14 cellular contexts compared by ENCODE assay signal in the genomic region with DNA sequence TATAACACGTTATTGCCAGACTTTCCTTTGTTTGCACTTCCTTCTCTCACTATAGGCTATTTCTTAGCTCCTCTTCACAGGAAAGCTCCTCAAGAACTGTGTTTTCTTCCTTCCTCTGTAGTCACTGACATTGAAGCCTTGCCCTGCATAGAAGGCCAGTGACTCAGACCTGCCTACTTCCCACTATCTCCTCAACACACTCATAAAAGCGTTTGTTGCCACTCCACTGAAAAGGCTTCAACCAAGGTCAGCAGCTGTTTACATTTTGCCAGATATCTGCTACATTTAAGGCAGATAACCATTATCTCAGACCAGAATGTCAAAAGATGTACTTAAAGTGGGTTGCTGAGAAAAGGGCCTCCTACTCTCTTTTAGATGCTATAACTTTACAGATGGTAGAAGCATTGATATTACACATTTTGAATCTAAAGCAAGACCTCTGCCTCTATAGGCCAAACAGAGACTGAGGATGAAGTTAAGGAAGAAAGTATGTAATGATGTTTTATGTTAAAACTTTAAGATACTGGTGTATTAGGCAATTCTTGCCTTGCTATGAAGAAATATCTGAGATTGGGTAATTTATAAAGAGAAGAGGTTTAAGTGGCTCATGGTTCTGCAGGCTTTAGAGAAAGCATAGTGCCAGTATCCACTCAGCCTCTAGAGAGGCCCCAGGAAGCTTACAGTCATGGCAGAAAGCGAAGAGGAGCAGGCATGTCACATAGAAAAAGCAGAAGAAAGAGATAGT.
DNase-seq lines count a peak whose midpoint lies in the region; TF ChIP-seq lines count a peak whose summit lies in the region.
"Had no signal": no experiment of that assay in that cellular context is flagged by ENCODE, and none has a peak within 500 bp of the region (broad histone marks: within the 10 kb centered on the region; RNA-seq: fewer than 3 reads in every experiment).

No MANE protein-coding gene starts in this region.

- POLR2A ChIA-PET in AG04450 (lab: Yijun Ruan, JAX), result no interaction called here

- CTCF ChIA-PET in AG04450 (lab: Charles Lee), result no interaction called here

- intact Hi-C loops in adrenal gland (cut with DNase I) (no loop called here), posterior cingulate gyrus (cut with DNase I) (no loop called here), esophagus squamous epithelium (cut with DNase I) (no loop called here)

- H3K4me3 ChIP-seq in AG04450 (ENCODE audit: low read depth, low read length) (no peak overlapping the region), adrenal gland (no peak overlapping the region), esophagus squamous epithelium (no peak overlapping the region)
- H3K4me3 ChIP-seq: ovary had no signal

- peak; percentile 24 for DNase-seq in AG04450 (ENCODE audit: low read depth, low spot score)
- DNase-seq in HT1080 (ENCODE audit: low read depth), result peak; percentile 82
- peak; percentile 27 to 60 (median 43) for DNase-seq in adrenal gland
- DNase-seq in iris pigment epithelial cell (ENCODE audit: low read depth), result peak; percentile 92
- no peak for DNase-seq in posterior cingulate gyrus
- DNase-seq in esophagus squamous epithelium (lab: John Stamatoyannopoulos, UW), result no peak
- DNase-seq in NCI-H1417 (lab: John Stamatoyannopoulos, UW), result no peak
- no peak for DNase-seq in NCI-H510A (lab: John Stamatoyannopoulos, UW)
- DNase-seq: activated CD8-positive, alpha-beta T cell treated with anti-CD3 and anti-CD28 coated beads for 36 hours; activated naive CD8-positive, alpha-beta T cell treated with anti-CD3 and anti-CD28 coated beads, Interleukin-2, amount 10 ng/mL, durations not matched to agents 7 days and 5 days; NCI-H526; ovary; stimulated activated CD4-positive, alpha-beta T cell treated with anti-CD3 and anti-CD28 coated beads, Interleukin-4, amount 100 ng/mL, for 24 hours; stimulated activated naive CD8-positive, alpha-beta T cell treated with anti-CD3 and anti-CD28 coated beads, Interleukin-15, amount 100 ng/mL, for 72 hours had no signal

- H3K27ac ChIP-seq in AG04450 (ENCODE audit: low read depth, low read length) (peak overlapping the region; percentile 12), adrenal gland (no peak overlapping the region), esophagus squamous epithelium (no peak overlapping the region)

- no peaks in the 10 kb centered on the region for H3K27me3 ChIP-seq in AG04450 (ENCODE audit: control insufficient read depth, insufficient read depth, low read length)
- no peaks in the 10 kb centered on the region for H3K27me3 ChIP-seq in adrenal gland
- H3K27me3 ChIP-seq in esophagus squamous epithelium, result no peaks in the 10 kb centered on the region
- H3K27me3 ChIP-seq: ovary had no signal

- TF ChIP-seq POLR2A in adrenal gland (IDR thresholded peaks at IDR 0.05), result no peak
- no peak for TF ChIP-seq POLR2A in esophagus squamous epithelium (IDR thresholded peaks at IDR 0.05)

- TF ChIP-seq CTCF in AG04450 (IDR thresholded peaks at IDR 0.05; ENCODE audit: low read depth, low read length) (no peak), adrenal gland (IDR thresholded peaks at IDR 0.05) (no peak), esophagus squamous epithelium (IDR thresholded peaks at IDR 0.05) (no peak)

- H3K9me3 ChIP-seq in AG04450 (ENCODE audit: control insufficient read depth, insufficient read depth, low read length), result no peaks in the 10 kb centered on the region
- no peaks in the 10 kb centered on the region for H3K9me3 ChIP-seq in adrenal gland (replicated peaks in 1 of 3)
- no peaks in the 10 kb centered on the region for H3K9me3 ChIP-seq in esophagus squamous epithelium
- H3K9me3 ChIP-seq: ovary had no signal

- H3K36me3 ChIP-seq in adrenal gland (replicated peaks in 1 of 2) (no peaks in the 10 kb centered on the region), esophagus squamous epithelium (no peaks in the 10 kb centered on the region)
- H3K36me3 ChIP-seq: ovary had no signal

- 40 to 50% (median 44%) methylated on average over 3 of the region's 3 CpGs for WGBS in adrenal gland, 4 donors
- WGBS in esophagus squamous epithelium, 2 donors, result 59 to 71% methylated on average over 3 of the region's 3 CpGs

- H3K4me1 ChIP-seq in adrenal gland (replicated peaks in 1 of 2) (no peaks in the 10 kb centered on the region), esophagus squamous epithelium (no peaks in the 10 kb centered on the region)

Comparison
In these comparisons a context has a peak if more than half of its experiments do, and no peak if none do; other contexts are left out.
1. DNase-seq: peak in AG04450 (single experiment), HT1080 (single experiment), adrenal gland (7 of 7) and iris pigment epithelial cell (single experiment); none in posterior cingulate gyrus (0 of 10), esophagus squamous epithelium (single experiment), NCI-H1417 (0 of 3) and NCI-H510A (single experiment).